ENCODE assay signal across 21 cellular contexts in genomic region chr6:64249129-64249528, GRCh38.
"Had no signal": no experiment of that assay in that cellular context is flagged by ENCODE, and none has a peak within 500 bp of the region (broad histone marks: within the 10 kb centered on the region; RNA-seq: fewer than 3 reads in every experiment).

No MANE protein-coding gene starts in this region.

- H3K4me1 ChIP-seq: ascending aorta, right atrium auricular region, tibial artery, uterus had no signal

- H3K9me3 ChIP-seq: ascending aorta, mucosa of descending colon, neutrophil, right atrium auricular region, tibial artery, uterus had no signal

- DNase-seq: activated CD4-positive, alpha-beta T cell treated with anti-CD3 and anti-CD28 coated beads for 1 hour; activated CD8-positive, alpha-beta memory T cell treated with anti-CD3 and anti-CD28 coated beads, Interleukin-2, amount 50 U/mL, for 4 hours; activated CD8-positive, alpha-beta T cell treated with anti-CD3 and anti-CD28 coated beads for 36 hours; activated gamma-delta T cell treated with Interleukin-2 at 50 U/mL for 16 hours; activated naive CD8-positive, alpha-beta T cell treated with anti-CD3 and anti-CD28 coated beads for 36 hours; activated T-cell treated with anti-CD3 and anti-CD28 coated beads, Interleukin-2, amount 50 U/mL, for 72 hours; effector memory CD4-positive, alpha-beta T cell; head of caudate nucleus; mammary epithelial cell; mucosa of descending colon; naive thymus-derived CD8-positive, alpha-beta T cell; posterior cingulate gyrus; small intestine; T1000; tibial artery; uterus had no signal

- H3K27me3 ChIP-seq: ascending aorta, neutrophil, right atrium auricular region, tibial artery, uterus had no signal

- H3K4me3 ChIP-seq: ascending aorta, mucosa of descending colon, right atrium auricular region, tibial artery, uterus had no signal

- H3K36me3 ChIP-seq: ascending aorta, neutrophil, right atrium auricular region, tibial artery, uterus had no signal

- FAIRE-seq: islet of Langerhans, small intestine had no signal

- H3K27ac ChIP-seq: ascending aorta, neutrophil, right atrium auricular region, tibial artery, uterus had no signal

- ATAC-seq: activated CD8-positive, alpha-beta T cell treated with anti-CD3 and anti-CD28 coated beads for 36 hours; activated T-cell treated with anti-CD3 and anti-CD28 coated beads, Interleukin-2, amount 50 U/mL, for 72 hours; left lobe of liver; mucosa of descending colon; naive thymus-derived CD8-positive, alpha-beta T cell had no signal
